Comparison of ENCODE assay signal across 27 cellular contexts in the genomic region with DNA sequence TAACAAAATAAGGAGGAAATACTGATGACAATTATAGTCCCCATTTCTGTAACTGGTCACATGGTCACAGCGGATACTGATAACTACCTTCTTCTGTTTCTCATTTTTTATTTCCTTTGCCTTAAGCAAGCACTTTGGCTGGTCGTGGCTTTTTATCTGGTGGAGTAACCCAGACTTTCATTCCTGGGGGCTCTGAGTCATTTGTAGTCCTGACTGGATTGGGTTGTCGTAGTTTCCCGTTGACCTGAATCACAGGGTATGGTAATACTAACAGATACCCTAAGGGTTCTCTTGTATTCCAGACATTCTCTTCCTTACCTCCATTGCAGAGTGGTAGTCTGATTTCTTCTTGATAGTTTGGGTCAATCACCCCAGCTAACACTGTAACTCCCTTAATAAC.
"Had no signal": no experiment of that assay in that cellular context is flagged by ENCODE, and none has a peak within 500 bp of the region (broad histone marks: within the 10 kb centered on the region; RNA-seq: fewer than 3 reads in every experiment).

No MANE protein-coding gene starts in this region.

- H3K4me3 ChIP-seq: dorsolateral prefrontal cortex, gastroesophageal sphincter, hepatocyte, neural progenitor cell, right atrium auricular region, smooth muscle cell, stomach, tibial artery, upper lobe of right lung had no signal

- H3K4me1 ChIP-seq: gastroesophageal sphincter, right atrium auricular region, stomach, tibial artery, upper lobe of right lung had no signal

- H3K4me1 Mint-ChIP-seq: activated naive CD8-positive, alpha-beta T cell treated with anti-CD3 and anti-CD28 coated beads, Interleukin-2, amount 10 ng/mL, durations not matched to agents 7 days and 5 days; memory B cell; natural killer cell; stimulated activated naive B cell treated with anti-CD40 and anti-IgM and Interleukin-4, amounts not matched to agents 10 μg/mL and 1 μg/mL and 100 μg/mL, for 72 hours had no signal

- H3K27me3 Mint-ChIP-seq: activated naive CD8-positive, alpha-beta T cell treated with anti-CD3 and anti-CD28 coated beads, Interleukin-2, amount 10 ng/mL, durations not matched to agents 7 days and 5 days; memory B cell; stimulated activated naive B cell treated with anti-CD40 and anti-IgM and Interleukin-4, amounts not matched to agents 10 μg/mL and 1 μg/mL and 100 μg/mL, for 72 hours had no signal

- H3K27ac ChIP-seq: dorsolateral prefrontal cortex, gastroesophageal sphincter, hepatocyte, neural progenitor cell, right atrium auricular region, stomach, tibial artery, upper lobe of right lung, VCaP had no signal

- H3K9me3 ChIP-seq: gastroesophageal sphincter, right atrium auricular region, stomach, upper lobe of right lung had no signal

- DNase-seq: activated CD4-positive, alpha-beta T cell treated with anti-CD3 and anti-CD28 coated beads for 48 hours; activated CD4-positive, alpha-beta T cell treated with anti-CD3 and anti-CD28 coated beads, Interleukin-2, amount 50 U/mL, for 48 hours; activated CD8-positive, alpha-beta memory T cell treated with anti-CD3 and anti-CD28 coated beads for 24 hours; activated effector memory CD4-positive, alpha-beta T cell treated with Interleukin-2 at 50 U/mL for 16 hours; activated naive CD4-positive, alpha-beta T cell treated with anti-CD3 and anti-CD28 coated beads for 36 hours; activated naive CD8-positive, alpha-beta T cell treated with anti-CD3 and anti-CD28 coated beads, Interleukin-2, amount 10 ng/mL, durations not matched to agents 7 days and 5 days; amniotic stem cell; dorsolateral prefrontal cortex; effector memory CD4-positive, alpha-beta T cell; erythroblast; natural killer cell; stimulated activated CD4-positive, alpha-beta T cell treated with anti-CD3 and anti-CD28 coated beads, Interleukin-2, amount 100 ng/mL, for 24 hours; stimulated activated naive B cell treated with anti-CD40 and anti-IgM and Interleukin-4, amounts not matched to agents 10 μg/mL and 1 μg/mL and 100 μg/mL, for 72 hours; stomach; T-helper 1 cell; tibial artery; upper lobe of right lung had no signal

- FAIRE-seq: colon had no signal

- H3K27me3 ChIP-seq: dorsolateral prefrontal cortex, gastroesophageal sphincter, hepatocyte, neural progenitor cell, right atrium auricular region, stomach, tibial artery, upper lobe of right lung had no signal

- H3K27ac Mint-ChIP-seq: activated naive CD4-positive, alpha-beta T cell treated with anti-CD3 and anti-CD28 coated beads for 36 hours; activated naive CD8-positive, alpha-beta T cell treated with anti-CD3 and anti-CD28 coated beads, Interleukin-2, amount 10 ng/mL, durations not matched to agents 7 days and 5 days; memory B cell; natural killer cell; neural progenitor cell; stimulated activated naive B cell treated with anti-CD40 and anti-IgM and Interleukin-4, amounts not matched to agents 10 μg/mL and 1 μg/mL and 100 μg/mL, for 72 hours; T-helper 2 cell treated with Interferon-gamma antibody and Interleukin-4, amounts not matched to agents 5 μg/mL and 100 μg/mL, for 36 hours had no signal

- H3K36me3 ChIP-seq: gastroesophageal sphincter, neural progenitor cell, right atrium auricular region, stomach, tibial artery, upper lobe of right lung had no signal

- H3K4me3 Mint-ChIP-seq: activated naive CD4-positive, alpha-beta T cell treated with anti-CD3 and anti-CD28 coated beads for 36 hours; activated naive CD8-positive, alpha-beta T cell treated with anti-CD3 and anti-CD28 coated beads, Interleukin-2, amount 10 ng/mL, durations not matched to agents 7 days and 5 days; memory B cell; natural killer cell; neural progenitor cell; stimulated activated naive B cell treated with anti-CD40 and anti-IgM and Interleukin-4, amounts not matched to agents 10 μg/mL and 1 μg/mL and 100 μg/mL, for 72 hours; T-helper 2 cell treated with Interferon-gamma antibody and Interleukin-4, amounts not matched to agents 5 μg/mL and 100 μg/mL, for 36 hours had no signal

- H3K36me3 Mint-ChIP-seq: activated naive CD8-positive, alpha-beta T cell treated with anti-CD3 and anti-CD28 coated beads, Interleukin-2, amount 10 ng/mL, durations not matched to agents 7 days and 5 days; memory B cell; neural progenitor cell; stimulated activated naive B cell treated with anti-CD40 and anti-IgM and Interleukin-4, amounts not matched to agents 10 μg/mL and 1 μg/mL and 100 μg/mL, for 72 hours had no signal

- ATAC-seq: activated CD4-positive, CD25-positive, alpha-beta regulatory T cell treated with anti-CD3 and anti-CD28 coated beads, Interleukin-2, amount 50 U/mL, for 24 hours; gastroesophageal sphincter; natural killer cell; stimulated activated naive B cell treated with anti-CD40 and anti-IgM and Interleukin-4, amounts not matched to agents 10 μg/mL and 1 μg/mL and 100 μg/mL, for 72 hours; upper lobe of right lung had no signal
